In genomic region chr7:144830811-144831210, GRCh38 we compare ENCODE assay signal across 15 cellular contexts.
A peak's percentile ranks its signal among the peaks of the same experiment; 100 is the strongest.
DNase-seq lines count a peak whose midpoint lies in the region; ATAC-seq and TF ChIP-seq lines count a peak whose summit lies in the region.
"Had no signal": no experiment of that assay in that cellular context is flagged by ENCODE, and none has a peak within 500 bp of the region (broad histone marks: within the 10 kb centered on the region; RNA-seq: fewer than 3 reads in every experiment).

No MANE protein-coding gene starts in this region.

- H3K27me3 Mint-ChIP-seq in activated naive CD4-positive, alpha-beta T cell treated with anti-CD3 and anti-CD28 coated beads, Interleukin-2, amount 50 U/mL, for 24 hours, result no peaks in the 10 kb centered on the region
- no peaks in the 10 kb centered on the region for H3K27me3 Mint-ChIP-seq in activated naive CD4-positive, alpha-beta T cell treated with anti-CD3 and anti-CD28 coated beads, Interleukin-2, amount 10 ng/mL, durations not matched to agents 7 days and 5 days
- H3K27me3 Mint-ChIP-seq in central memory CD8-positive, alpha-beta T cell, result no peaks in the 10 kb centered on the region

- no peaks in the 10 kb centered on the region for H3K36me3 Mint-ChIP-seq in activated naive CD4-positive, alpha-beta T cell treated with anti-CD3 and anti-CD28 coated beads, Interleukin-2, amount 50 U/mL, for 24 hours
- H3K36me3 Mint-ChIP-seq in activated naive CD4-positive, alpha-beta T cell treated with anti-CD3 and anti-CD28 coated beads, Interleukin-2, amount 10 ng/mL, durations not matched to agents 7 days and 5 days, result peaks cover 15% of the 10 kb centered on the region
- H3K36me3 Mint-ChIP-seq in central memory CD8-positive, alpha-beta T cell (ENCODE audit: insufficient read depth), result peaks cover 13% of the 10 kb centered on the region
- H3K36me3 Mint-ChIP-seq in stimulated activated effector memory CD8-positive, alpha-beta T cell treated with anti-CD3 and anti-CD28 coated beads, Interleukin-12 subunit alpha, Interleukin-12 subunit beta, amount 100 ng/mL, for 72 hours, result peaks cover 6% of the 10 kb centered on the region
- H3K36me3 Mint-ChIP-seq: WTC11 had no signal

- H3K27ac Mint-ChIP-seq in activated naive CD4-positive, alpha-beta T cell treated with anti-CD3 and anti-CD28 coated beads, Interleukin-2, amount 50 U/mL, for 24 hours, result peak overlapping the region; percentile 44
- no peak overlapping the region for H3K27ac Mint-ChIP-seq in activated naive CD4-positive, alpha-beta T cell treated with anti-CD3 and anti-CD28 coated beads, Interleukin-2, amount 10 ng/mL, durations not matched to agents 7 days and 5 days
- peak overlapping the region; percentile 17 for H3K27ac Mint-ChIP-seq in central memory CD8-positive, alpha-beta T cell (ENCODE audit: low read depth)
- H3K27ac Mint-ChIP-seq in stimulated activated effector memory CD8-positive, alpha-beta T cell treated with anti-CD3 and anti-CD28 coated beads, Interleukin-12 subunit alpha, Interleukin-12 subunit beta, amount 100 ng/mL, for 72 hours, result peak overlapping the region; percentile 3
- H3K27ac Mint-ChIP-seq: mesothelial cell of epicardium, WTC11 had no signal

- H3K9me3 Mint-ChIP-seq in activated naive CD4-positive, alpha-beta T cell treated with anti-CD3 and anti-CD28 coated beads, Interleukin-2, amount 50 U/mL, for 24 hours, result no peaks in the 10 kb centered on the region
- H3K9me3 Mint-ChIP-seq in activated naive CD4-positive, alpha-beta T cell treated with anti-CD3 and anti-CD28 coated beads, Interleukin-2, amount 10 ng/mL, durations not matched to agents 7 days and 5 days, result peaks cover 2% of the 10 kb centered on the region
- H3K9me3 Mint-ChIP-seq in central memory CD8-positive, alpha-beta T cell, result no peaks in the 10 kb centered on the region
- H3K9me3 Mint-ChIP-seq in stimulated activated effector memory CD8-positive, alpha-beta T cell treated with anti-CD3 and anti-CD28 coated beads, Interleukin-12 subunit alpha, Interleukin-12 subunit beta, amount 100 ng/mL, for 72 hours, result no peaks in the 10 kb centered on the region

- H3K4me3 ChIP-seq in coronary artery, result no peak overlapping the region
- H3K4me3 ChIP-seq: body of pancreas had no signal

- TF ChIP-seq CTCF in coronary artery (IDR thresholded peaks at IDR 0.05), result no peak

- H3K4me3 Mint-ChIP-seq in activated naive CD4-positive, alpha-beta T cell treated with anti-CD3 and anti-CD28 coated beads, Interleukin-2, amount 50 U/mL, for 24 hours, result peak overlapping the region; percentile 1
- H3K4me3 Mint-ChIP-seq in activated naive CD4-positive, alpha-beta T cell treated with anti-CD3 and anti-CD28 coated beads, Interleukin-2, amount 10 ng/mL, durations not matched to agents 7 days and 5 days, result no peak overlapping the region
- H3K4me3 Mint-ChIP-seq in central memory CD8-positive, alpha-beta T cell, result no peak overlapping the region
- H3K4me3 Mint-ChIP-seq in stimulated activated effector memory CD8-positive, alpha-beta T cell treated with anti-CD3 and anti-CD28 coated beads, Interleukin-12 subunit alpha, Interleukin-12 subunit beta, amount 100 ng/mL, for 72 hours, result no peak overlapping the region
- H3K4me3 Mint-ChIP-seq: mesothelial cell of epicardium, WTC11 had no signal

- CTCF ChIA-PET in activated naive CD4-positive, alpha-beta T cell treated with anti-CD3 and anti-CD28 coated beads, Interleukin-2, amount 10 ng/mL, durations not matched to agents 7 days and 5 days (lab: Charles Lee), result interaction anchor here (0.5 kb wide), 1 partner anchor 10 kb away, joined by 3 read pairs; no protein-coding TSS in a partner anchor

- peaks cover 64% of the 10 kb centered on the region for H3K4me1 Mint-ChIP-seq in activated naive CD4-positive, alpha-beta T cell treated with anti-CD3 and anti-CD28 coated beads, Interleukin-2, amount 50 U/mL, for 24 hours
- peaks cover 29% of the 10 kb centered on the region for H3K4me1 Mint-ChIP-seq in activated naive CD4-positive, alpha-beta T cell treated with anti-CD3 and anti-CD28 coated beads, Interleukin-2, amount 10 ng/mL, durations not matched to agents 7 days and 5 days
- peaks cover 33% of the 10 kb centered on the region for H3K4me1 Mint-ChIP-seq in central memory CD8-positive, alpha-beta T cell
- H3K4me1 Mint-ChIP-seq in stimulated activated effector memory CD8-positive, alpha-beta T cell treated with anti-CD3 and anti-CD28 coated beads, Interleukin-12 subunit alpha, Interleukin-12 subunit beta, amount 100 ng/mL, for 72 hours, result peaks cover 31% of the 10 kb centered on the region

- no peak overlapping the region for H3K27ac ChIP-seq in coronary artery
- H3K27ac ChIP-seq: body of pancreas had no signal

- no peak for DNase-seq in activated naive CD4-positive, alpha-beta T cell treated with anti-CD3 and anti-CD28 coated beads, Interleukin-2, amount 10 ng/mL, durations not matched to agents 7 days and 5 days
- peak; percentile 59 for DNase-seq in RKO (ENCODE audit: low spot score)
- DNase-seq in central memory CD8-positive, alpha-beta T cell (ENCODE audit: low spot score in 2 of 2), result no peak
- no peak for DNase-seq in stimulated activated effector memory CD8-positive, alpha-beta T cell treated with anti-CD3 and anti-CD28 coated beads, Interleukin-12 subunit alpha, Interleukin-12 subunit beta, amount 100 ng/mL, for 72 hours (ENCODE audit: low spot score in 2 of 2)
- no peak for DNase-seq in coronary artery (ENCODE audit: low spot score)
- no peak for DNase-seq in epidermal melanocyte (ENCODE audit: insufficient read length, low spot score)
- no peak for DNase-seq in NCI-H2029 treated with DMSO at 0.1 percent for 48 hours (lab: John Stamatoyannopoulos, UW)
- DNase-seq: body of pancreas; GOT3; NCI-H1417 treated with DMSO at 0.1 percent for 48 hours; stimulated activated CD4-positive, alpha-beta T cell treated with anti-CD3 and anti-CD28 coated beads, Interleukin-4, amount 100 ng/mL, for 24 hours had no signal

- no peak for ATAC-seq in central memory CD8-positive, alpha-beta T cell (replicated peaks; ENCODE audit: extremely low read depth, poor library complexity, severe bottlenecking)
- ATAC-seq in stimulated activated effector memory CD8-positive, alpha-beta T cell treated with anti-CD3 and anti-CD28 coated beads, Interleukin-12 subunit alpha, Interleukin-12 subunit beta, amount 100 ng/mL, for 72 hours, result no peak
- ATAC-seq: body of pancreas, sciatic nerve, WTC11 had no signal
